Comparison of ENCODE assay signal across 24 cellular contexts in the genomic region with DNA sequence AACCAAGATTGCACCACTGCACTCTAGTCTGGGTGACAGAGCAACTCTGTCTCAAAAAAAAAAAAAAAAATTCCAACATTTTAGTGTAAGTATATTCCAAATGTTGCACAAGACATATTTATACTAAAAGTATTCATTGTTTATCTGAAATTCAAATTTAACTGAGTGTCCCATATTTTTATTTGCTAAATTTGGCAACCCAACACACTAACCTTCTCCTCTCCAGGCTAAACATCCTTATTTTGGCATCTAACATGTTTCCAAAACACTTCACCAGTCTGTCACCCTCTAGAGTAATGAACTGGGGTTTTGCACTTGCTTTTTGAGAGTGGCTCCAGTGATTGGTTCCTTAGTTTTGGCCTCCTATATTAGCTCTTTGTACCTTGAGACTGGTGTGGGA.
DNase-seq lines count a peak whose midpoint lies in the region; TF ChIP-seq lines count a peak whose summit lies in the region.
"Had no signal": no experiment of that assay in that cellular context is flagged by ENCODE, and none has a peak within 500 bp of the region (broad histone marks: within the 10 kb centered on the region; RNA-seq: fewer than 3 reads in every experiment).

No MANE protein-coding gene starts in this region.

- H3K27me3 ChIP-seq in adipocyte (replicated peaks; ENCODE audit: control insufficient read depth, insufficient read depth, low read length) (no peaks in the 10 kb centered on the region), tibial nerve (no peaks in the 10 kb centered on the region)
- H3K27me3 ChIP-seq: BE2C; BLaER1 treated with 17β-estradiol and CSF1 and Interleukin-3, amounts not matched to agents 10 nM and 100 nM had no signal

- DNase-seq in adipocyte (ENCODE audit: low read depth) (peak; percentile 37), fibroblast of villous mesenchyme (ENCODE audit: low read depth) (peak; percentile 55), nephron progenitor cell (no peak), UCSD-AML1 (lab: John Stamatoyannopoulos, UW; ENCODE audit: unreplicated experiment) (no peak), tibial nerve (ENCODE audit: low spot score in 2 of 2) (no peak), ureter (ENCODE audit: low spot score) (no peak), NCI-H1417 treated with DMSO at 0.1 percent for 48 hours (lab: John Stamatoyannopoulos, UW) (no peak)
- DNase-seq: 8988T; ACHN; AML-193; BE2C; CD4-positive, alpha-beta T cell; CD8-positive, alpha-beta memory T cell; DMS 273 treated with DMSO at 0.1 percent for 48 hours; DMS79; EL; GDM1; GOT3; H7; HCEC 1CT had no signal

- H3K9ac ChIP-seq in adipocyte (ENCODE audit: low read length): no peak overlapping the region
- H3K9ac ChIP-seq: BLaER1 treated with 17β-estradiol and CSF1 and Interleukin-3, amounts not matched to agents 10 nM and 100 nM had no signal

- no peak for TF ChIP-seq EP300 in tibial nerve (IDR thresholded peaks at IDR 0.05)

- peaks cover 47% of the 10 kb centered on the region for H3K4me1 Mint-ChIP-seq in nephron progenitor cell
- H3K4me1 Mint-ChIP-seq: CD14-positive monocyte; CD8-positive, alpha-beta memory T cell had no signal

- no peak overlapping the region for H3K4me3 Mint-ChIP-seq in nephron progenitor cell
- H3K4me3 Mint-ChIP-seq: CD14-positive monocyte; CD4-positive, alpha-beta T cell; CD8-positive, alpha-beta memory T cell had no signal

- no peak overlapping the region for H3K27ac ChIP-seq in tibial nerve
- H3K27ac ChIP-seq: A549; BLaER1 treated with 17β-estradiol and CSF1 and Interleukin-3, amounts not matched to agents 10 nM and 100 nM had no signal

- no peak for TF ChIP-seq POLR2A in tibial nerve (IDR thresholded peaks at IDR 0.05)

- H3K36me3 Mint-ChIP-seq in nephron progenitor cell (ENCODE audit: low read depth): peaks cover 26% of the 10 kb centered on the region
- H3K36me3 Mint-ChIP-seq: CD14-positive monocyte; CD8-positive, alpha-beta memory T cell had no signal

- no peaks in the 10 kb centered on the region for H3K36me3 ChIP-seq in adipocyte (ENCODE audit: control insufficient read depth, insufficient read depth, low read length, severe bottlenecking)
- no peaks in the 10 kb centered on the region for H3K36me3 ChIP-seq in tibial nerve
- H3K36me3 ChIP-seq: BE2C; BLaER1 treated with 17β-estradiol and CSF1 and Interleukin-3, amounts not matched to agents 10 nM and 100 nM had no signal

- peaks cover 9% of the 10 kb centered on the region for H3K27me3 Mint-ChIP-seq in nephron progenitor cell (ENCODE audit: low read depth, poor library complexity)
- H3K27me3 Mint-ChIP-seq: CD4-positive, alpha-beta T cell had no signal

- peaks cover 37% of the 10 kb centered on the region for H3K9me3 Mint-ChIP-seq in nephron progenitor cell
- H3K9me3 Mint-ChIP-seq: CD4-positive, alpha-beta T cell had no signal

- TF ChIP-seq CTCF in fibroblast of villous mesenchyme (IDR thresholded peaks at IDR 0.05; ENCODE audit: insufficient read depth, low read depth, low read length) (no peak), nephron progenitor cell (IDR thresholded peaks at IDR 0.05) (no peak), tibial nerve (IDR thresholded peaks at IDR 0.05) (no peak)

- H3K27ac Mint-ChIP-seq in nephron progenitor cell: peak overlapping the region; percentile 91
- H3K27ac Mint-ChIP-seq: CD14-positive monocyte; CD4-positive, alpha-beta T cell; CD8-positive, alpha-beta memory T cell had no signal

- H3K4me3 ChIP-seq in adipocyte (ENCODE audit: low read length) (no peak overlapping the region), fibroblast of villous mesenchyme (ENCODE audit: low read depth, low read length) (no peak overlapping the region), tibial nerve (no peak overlapping the region)
- H3K4me3 ChIP-seq: A549; BLaER1 treated with 17β-estradiol and CSF1 and Interleukin-3, amounts not matched to agents 10 nM and 100 nM; GM12878 had no signal

- peaks cover under 1% of the 10 kb centered on the region for H3K9me3 ChIP-seq in adipocyte (ENCODE audit: control insufficient read depth, low read length)
- peaks cover 0 to 7% (median 1%) of the 10 kb centered on the region in 4 donors for H3K9me3 ChIP-seq in tibial nerve
- H3K9me3 ChIP-seq: BE2C had no signal

- peaks cover 29% of the 10 kb centered on the region for H3K4me1 ChIP-seq in adipocyte (ENCODE audit: control insufficient read depth, insufficient read depth, low read length)
- no peaks in the 10 kb centered on the region for H3K4me1 ChIP-seq in tibial nerve
- H3K4me1 ChIP-seq: A549, BE2C had no signal

Comparison
In these comparisons a context has a peak if more than half of its experiments do, and no peak if none do; other contexts are left out.
1. DNase-seq: peak in adipocyte (single experiment) and fibroblast of villous mesenchyme (single experiment); none in nephron progenitor cell (single experiment), UCSD-AML1 (single experiment), tibial nerve (0 of 2), ureter (single experiment) and NCI-H1417 treated with DMSO at 0.1 percent for 48 hours (single experiment).